In genomic region chr11:19493446-19493845, GRCh38 we compare ENCODE assay signal across 18 cellular contexts.
DNase-seq lines count a peak whose midpoint lies in the region; ATAC-seq and TF ChIP-seq lines count a peak whose summit lies in the region.
"Had no signal": no experiment of that assay in that cellular context is flagged by ENCODE, and none has a peak within 500 bp of the region (broad histone marks: within the 10 kb centered on the region; RNA-seq: fewer than 3 reads in every experiment).

No MANE protein-coding gene starts in this region.

- no peak for TF ChIP-seq CTCF in NB4 (IDR thresholded peaks at IDR 0.05; ENCODE audit: low read depth, low read length)
- TF ChIP-seq CTCF in glutamatergic neuron (IDR thresholded peaks at IDR 0.05; ENCODE audit: partially characterized antibody, unreplicated experiment) = no peak
- TF ChIP-seq CTCF in nephron progenitor cell (IDR thresholded peaks at IDR 0.05) = no peak

- H3K4me1 Mint-ChIP-seq in glutamatergic neuron (ENCODE audit: low read depth, unreplicated experiment) (peaks cover 23% of the 10 kb centered on the region), nephron progenitor cell (peaks cover 25% of the 10 kb centered on the region)

- no peaks in the 10 kb centered on the region for H3K27me3 Mint-ChIP-seq in glutamatergic neuron (ENCODE audit: unreplicated experiment)
- H3K27me3 Mint-ChIP-seq in nephron progenitor cell (ENCODE audit: low read depth, poor library complexity) = peaks cover 37% of the 10 kb centered on the region

- no peak for TF ChIP-seq POLR2A in NB4 (IDR thresholded peaks at IDR 0.05; ENCODE audit: extremely low read depth, insufficient read length)

- peak; percentile 70 for DNase-seq in DMS 273 (lab: John Stamatoyannopoulos, UW; ENCODE audit: unreplicated experiment)
- no peak for DNase-seq in DMS 273 treated with DMSO at 0.1 percent for 48 hours (lab: John Stamatoyannopoulos, UW)
- peak; percentile 14 for DNase-seq in NB4 (ENCODE audit: low read depth)
- peak; percentile 81 for DNase-seq in NCI-H524 treated with DMSO at 0.1 percent for 48 hours (lab: John Stamatoyannopoulos, UW)
- DNase-seq in glutamatergic neuron = peak; percentile 60
- no peak for DNase-seq in nephron progenitor cell
- DNase-seq: activated CD4-positive, alpha-beta T cell treated with anti-CD3 and anti-CD28 coated beads for 48 hours; amygdala; C1 segment of cervical spinal cord; caudate nucleus; left colon; NCI-H2227 treated with DMSO at 0.1 percent for 48 hours; PC-3 had no signal

- H3K4me3 Mint-ChIP-seq in glutamatergic neuron (ENCODE audit: unreplicated experiment) (peak overlapping the region; percentile 68), nephron progenitor cell (no peak overlapping the region)

- H3K4me3 ChIP-seq in NB4 (ENCODE audit: low read depth, low read length) = no peak overlapping the region
- H3K4me3 ChIP-seq: HAP-1, SJSA1 had no signal

- H3K27ac Mint-ChIP-seq in glutamatergic neuron (ENCODE audit: unreplicated experiment) (peak overlapping the region; percentile 82), nephron progenitor cell (no peak overlapping the region)

- ATAC-seq in GM21825 (IDR thresholded peaks at IDR 0.05; ENCODE audit: unreplicated experiment) (no peak), HG03196 (IDR thresholded peaks at IDR 0.05; ENCODE audit: unreplicated experiment) (no peak)
- ATAC-seq: esophagus mucosa, left colon, PC-3 had no signal

- H3K9me3 Mint-ChIP-seq in glutamatergic neuron (ENCODE audit: unreplicated experiment) (peaks cover 3% of the 10 kb centered on the region), nephron progenitor cell (peaks cover 14% of the 10 kb centered on the region)

- H3K36me3 Mint-ChIP-seq in glutamatergic neuron (ENCODE audit: unreplicated experiment) = peaks cover 16% of the 10 kb centered on the region
- peaks cover 3% of the 10 kb centered on the region for H3K36me3 Mint-ChIP-seq in nephron progenitor cell (ENCODE audit: low read depth)

Comparison
In these comparisons a context has a peak if more than half of its experiments do, and no peak if none do; other contexts are left out.
1. DNase-seq: peak in DMS 273 (single experiment), NB4 (single experiment), NCI-H524 treated with DMSO at 0.1 percent for 48 hours (single experiment) and glutamatergic neuron (single experiment); none in DMS 273 treated with DMSO at 0.1 percent for 48 hours (single experiment) and nephron progenitor cell (single experiment).